Comparison of ENCODE assay signal across 1 cellular context in the genomic region with DNA sequence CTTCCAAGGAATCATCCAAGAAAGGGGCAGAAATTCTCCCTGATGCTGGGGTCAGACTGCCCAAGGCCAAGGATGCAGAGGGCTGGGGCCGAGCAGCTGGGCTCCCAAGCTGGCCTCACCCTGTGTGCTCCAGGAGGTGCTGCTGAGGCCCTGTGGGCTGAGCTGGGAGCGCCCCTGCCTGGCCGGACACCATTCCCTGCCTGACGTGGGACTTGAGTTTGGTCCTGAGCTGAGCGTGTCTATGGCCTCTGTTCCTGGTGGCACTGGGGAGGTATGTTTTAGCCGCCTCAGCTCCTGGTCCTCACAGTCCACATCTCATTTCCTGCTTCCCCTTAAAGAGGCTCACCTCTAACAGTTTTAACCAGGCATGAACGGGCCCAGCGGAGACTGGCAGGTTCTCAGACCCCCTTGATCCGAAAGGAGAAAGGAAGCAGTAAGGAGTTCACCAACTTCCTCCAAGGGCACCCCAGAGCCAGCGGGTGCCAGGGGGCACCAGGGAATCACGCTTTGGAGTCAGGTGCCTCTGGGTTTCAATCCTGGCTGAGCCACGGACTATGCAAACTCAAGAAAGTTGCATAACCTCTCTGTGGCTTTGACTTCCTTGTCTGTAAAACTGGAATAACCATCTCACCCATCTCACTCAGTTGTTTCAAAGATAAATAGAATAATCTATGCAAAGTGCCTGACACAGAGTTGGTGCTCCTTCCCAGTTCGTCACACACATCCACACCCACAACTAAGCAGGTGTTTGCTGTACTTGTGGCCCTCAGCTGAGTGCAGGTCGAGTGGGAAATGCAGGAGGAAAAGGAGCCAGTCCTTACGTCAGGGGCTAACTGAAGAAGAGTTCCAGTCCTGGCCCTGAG.
TF ChIP-seq lines count a peak whose summit lies in the region.

No MANE protein-coding gene starts in this region.

TF ChIP-seq in H1, 55 proteins besides CTCF, POLR2A, EP300 and RAD21:
- TF ChIP-seq GABPA (IDR thresholded peaks at IDR 0.05; ENCODE audit: borderline replicate concordance, insufficient read depth, low read length): peak; percentile 35; the same call in 1 of the 2 replicates
- no peak for TF ChIP-seq CEBPB (IDR thresholded peaks at IDR 0.05; ENCODE audit: low read depth, low read length)
